In the genomic region with DNA sequence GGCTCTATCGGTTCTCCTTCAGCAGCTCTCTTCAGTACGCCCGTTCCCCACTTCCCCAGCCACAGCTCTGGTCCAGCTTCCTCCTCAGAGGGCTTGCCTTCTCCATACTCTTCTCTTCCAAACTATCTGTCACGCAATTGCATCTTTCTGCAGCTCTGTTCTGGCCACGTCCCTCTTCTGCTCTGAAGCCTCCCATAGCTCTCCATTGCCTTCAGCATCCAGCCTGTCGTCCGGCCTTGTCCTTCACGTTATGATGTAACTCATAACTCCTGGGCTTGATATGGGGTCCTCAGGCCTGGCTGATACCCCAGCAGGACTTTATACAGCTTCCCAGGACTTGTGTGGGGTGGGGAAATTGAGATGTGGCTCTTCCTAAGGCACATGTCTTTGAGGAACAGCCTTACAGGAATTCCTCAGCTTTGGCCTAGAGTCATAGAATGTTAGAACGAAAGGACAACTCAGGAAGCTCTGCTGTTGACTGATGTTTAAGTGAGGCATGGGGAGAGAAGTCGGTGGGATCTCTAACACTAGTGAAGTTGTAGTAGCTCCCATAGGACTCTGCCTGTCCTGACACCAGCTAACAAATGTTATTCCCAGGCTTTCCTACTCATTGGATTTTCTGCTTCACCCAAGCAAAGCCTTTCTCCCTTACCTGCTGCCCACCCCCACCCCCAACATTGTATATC, we compare ENCODE assay signal across 18 cellular contexts. TPM values are rescaled to one million over a fixed set of nuclear protein-coding genes. Genes with fewer than 3 reads are reported as not detected.
DNase-seq lines count a peak whose midpoint lies in the region; ATAC-seq, FAIRE-seq and TF ChIP-seq lines count a peak whose summit lies in the region.
"Had no signal": no experiment of that assay in that cellular context is flagged by ENCODE, and none has a peak within 500 bp of the region (broad histone marks: within the 10 kb centered on the region; RNA-seq: fewer than 3 reads in every experiment).

No MANE protein-coding gene starts in this region.

- no peak for TF ChIP-seq POLR2A in K562 (conservative IDR thresholded peaks at IDR 0.05)
- no peak for TF ChIP-seq POLR2A in uterus (IDR thresholded peaks at IDR 0.05)

- in situ Hi-C loops in K562 (cut with MboI) (loop anchor here (5.0 kb wide), 1 partner anchor 102 kb away; no protein-coding TSS in a partner anchor), HAP-1 (cut with MboI; ENCODE audit: low sequenced_read_pairs) (no loop called here)

- peaks cover 5% of the 10 kb centered on the region for H3K9me1 ChIP-seq in K562 (ENCODE audit: control insufficient read depth, insufficient read depth, low read length)

- H4K20me1 ChIP-seq in K562 (replicated peaks; ENCODE audit: control insufficient read depth, insufficient read depth, low read length), result no peaks in the 10 kb centered on the region; the same call in 1 of the 2 replicates

- H3K27ac ChIP-seq in K562 (ENCODE audit: extremely low read depth, low read depth, low read length), result peak overlapping the region; percentile 79
- no peak overlapping the region for H3K27ac ChIP-seq in uterus
- H3K27ac ChIP-seq: dorsolateral prefrontal cortex, left lung, SJSA1, testis, VCaP had no signal

- no peak for TF ChIP-seq RAD21 in K562 (CRISPR knock-in tag; conservative IDR thresholded peaks at IDR 0.05 in 1 of 2, IDR thresholded peaks at IDR 0.05 in 1 of 2)

- no peak overlapping the region for H3K4me3 Mint-ChIP-seq in activated CD4-positive, alpha-beta T cell treated with anti-CD3 and anti-CD28 coated beads, Interleukin-2, amount 10 ng/mL, durations not matched to agents 7 days and 5 days
- H3K4me3 Mint-ChIP-seq in osteocyte (ENCODE audit: unreplicated experiment), result no peak overlapping the region
- H3K4me3 Mint-ChIP-seq: activated naive CD8-positive, alpha-beta T cell; CD8-positive, alpha-beta T cell; GM23338; T-cell had no signal

- peaks cover 25% of the 10 kb centered on the region for H3K36me3 Mint-ChIP-seq in activated CD4-positive, alpha-beta T cell treated with anti-CD3 and anti-CD28 coated beads, Interleukin-2, amount 10 ng/mL, durations not matched to agents 7 days and 5 days (ENCODE audit: low read depth)
- peaks cover 29% of the 10 kb centered on the region for H3K36me3 Mint-ChIP-seq in osteocyte (ENCODE audit: unreplicated experiment)
- H3K36me3 Mint-ChIP-seq: activated naive CD8-positive, alpha-beta T cell had no signal

- H3K36me3 ChIP-seq in K562 (ENCODE audit: control insufficient read depth, insufficient read depth, low read length) (peaks cover 70% of the 10 kb centered on the region), uterus (no peaks in the 10 kb centered on the region), HAP-1 (replicated peaks) (peaks cover 23% of the 10 kb centered on the region)

- H3K9ac ChIP-seq in K562 (ENCODE audit: insufficient read depth in 1 of 2, low read depth in 2 of 2, low read length in 2 of 2), result peak overlapping the region; percentile 12 to 47; a peak in 3 of 4 replicates

- no TSS peak for BruUV-seq in K562 (replicated peaks; lab: Mats Ljungman, UMichigan)

- H2AFZ ChIP-seq in K562 (ENCODE audit: low read depth, low read length), result no peak overlapping the region
- H2AFZ ChIP-seq: GM23338 had no signal

- ATAC-seq in K562, result peak; percentile 40
- no peak for ATAC-seq in GM18502 (IDR thresholded peaks at IDR 0.05; ENCODE audit: poor library complexity, unreplicated experiment)
- ATAC-seq: CD8-positive, alpha-beta T cell had no signal

- no peaks in the 10 kb centered on the region for H3K27me3 ChIP-seq in K562 (ENCODE audit: control insufficient read depth in 2 of 2, insufficient read depth in 2 of 2, low read length in 2 of 2)
- H3K27me3 ChIP-seq in uterus, result no peaks in the 10 kb centered on the region
- H3K27me3 ChIP-seq in HAP-1 (ENCODE audit: low read depth), result no peaks in the 10 kb centered on the region
- H3K27me3 ChIP-seq: dorsolateral prefrontal cortex, left lung, SJSA1, testis had no signal

- TF ChIP-seq CTCF in K562 (IDR thresholded peaks at IDR 0.05 in 2 of 3, conservative IDR thresholded peaks at IDR 0.05 in 1 of 3; ENCODE audit: insufficient read depth in 2 of 3, low read depth in 1 of 3, low read length in 3 of 3) (no peak), osteocyte (IDR thresholded peaks at IDR 0.05) (no peak), uterus (IDR thresholded peaks at IDR 0.05) (no peak)

- H3K4me2 ChIP-seq in K562 (ENCODE audit: insufficient read depth, low read length), result peak overlapping the region; percentile 27; the same call in 1 of the 2 replicates
- H3K4me2 ChIP-seq: GM23338 had no signal

- H3K9me3 ChIP-seq in K562 (replicated peaks; ENCODE audit: control insufficient read depth, insufficient read depth, low read depth, low read length) (no peaks in the 10 kb centered on the region), uterus (no peaks in the 10 kb centered on the region), HAP-1 (no peaks in the 10 kb centered on the region)
- H3K9me3 ChIP-seq: left lung, SJSA1, testis had no signal

- WGBS in K562 (ENCODE audit: insufficient coverage, low coverage, missing lambda C conversion rate), result 56% methylated on average over 10 of the region's 10 CpGs

- no peak for TF ChIP-seq EP300 in K562 (IDR thresholded peaks at IDR 0.05; ENCODE audit: low read length)

- H3K9me3 Mint-ChIP-seq in activated CD4-positive, alpha-beta T cell treated with anti-CD3 and anti-CD28 coated beads, Interleukin-2, amount 10 ng/mL, durations not matched to agents 7 days and 5 days, result no peaks in the 10 kb centered on the region
- H3K9me3 Mint-ChIP-seq in osteocyte (ENCODE audit: unreplicated experiment), result no peaks in the 10 kb centered on the region
- H3K9me3 Mint-ChIP-seq: CD8-positive, alpha-beta T cell; GM23338; T-cell had no signal

- H3K4me1 ChIP-seq in K562 (replicated peaks in 1 of 2; ENCODE audit: control insufficient read depth in 2 of 2, insufficient read depth in 2 of 2, low read length in 2 of 2), result peaks cover 21 to 41% of the 10 kb centered on the region in 2 experiments
- H3K4me1 ChIP-seq in uterus, result no peaks in the 10 kb centered on the region
- peaks cover 8% of the 10 kb centered on the region for H3K4me1 ChIP-seq in HAP-1
- H3K4me1 ChIP-seq: testis had no signal

- CTCF ChIA-PET in activated CD4-positive, alpha-beta T cell treated with anti-CD3 and anti-CD28 coated beads, Interleukin-2, amount 10 ng/mL, durations not matched to agents 7 days and 5 days (lab: Charles Lee), result interaction anchor here (0.9 to 7.3 kb wide), 17 partner anchors 9 to 548 kb away, joined by 3 to 33 read pairs (median 4); partner anchors contain the start of gene PPIL1
- CTCF ChIA-PET in K562 (lab: Yijun Ruan, JAX; ENCODE audit: low intra/inter-chr PET ratio), result interaction anchor here (0.6 to 2.5 kb wide), 7 partner anchors 104 to 295 kb away, joined by 3 to 36 read pairs (median 5); no protein-coding TSS in a partner anchor

- no peaks in the 10 kb centered on the region for H3K27me3 Mint-ChIP-seq in activated CD4-positive, alpha-beta T cell treated with anti-CD3 and anti-CD28 coated beads, Interleukin-2, amount 10 ng/mL, durations not matched to agents 7 days and 5 days
- no peaks in the 10 kb centered on the region for H3K27me3 Mint-ChIP-seq in osteocyte (ENCODE audit: unreplicated experiment)
- H3K27me3 Mint-ChIP-seq: activated naive CD8-positive, alpha-beta T cell; T-cell had no signal

- H3K4me3 ChIP-seq in K562 (no peak overlapping the region), uterus (no peak overlapping the region), HAP-1 (no peak overlapping the region)
- H3K4me3 ChIP-seq: dorsolateral prefrontal cortex, GM23338, left lung, SJSA1, testis had no signal

- intact Hi-C loops in K562 (cut with micrococcal nuclease), result loop anchor here (1.0 to 2.0 kb wide), 6 partner anchors 12 to 285 kb away; partner anchors contain the start of gene TBC1D22B
- intact Hi-C loops in uterus (cut with DNase I; ENCODE audit: low total_unique reads), result no loop called here

- DNase-seq in activated CD4-positive, alpha-beta T cell treated with anti-CD3 and anti-CD28 coated beads, Interleukin-2, amount 10 ng/mL, durations not matched to agents 7 days and 5 days, result no peak
- DNase-seq in activated CD4-positive, alpha-beta T cell treated with anti-CD3 and anti-CD28 coated beads, Interleukin-2, amount 50 U/mL, for 48 hours, result no peak
- peak; percentile 77 for DNase-seq in MV-4-11 (lab: John Stamatoyannopoulos, UW)
- no peak for DNase-seq in K562 (ENCODE audit: extremely low read depth in 1 of 4, low spot score in 3 of 4)
- no peak for DNase-seq in osteocyte (ENCODE audit: extremely low spot score, unreplicated experiment)
- DNase-seq in uterus, result no peak
- no peak for DNase-seq in HAP-1 (ENCODE audit: low spot score in 2 of 2)

- no peaks in the 10 kb centered on the region for H3K79me2 ChIP-seq in K562 (ENCODE audit: control insufficient read depth, insufficient read depth, low read length)

- POLR2A ChIA-PET in activated CD4-positive, alpha-beta T cell treated with anti-CD3 and anti-CD28 coated beads, Interleukin-2, amount 10 ng/mL, durations not matched to agents 7 days and 5 days (lab: Charles Lee), result no interaction called here
- POLR2A ChIA-PET in K562 (lab: Yijun Ruan, JAX), result interaction anchor here (0.5 to 2.8 kb wide), 14 partner anchors 9 to 429 kb away, joined by 3 to 25 read pairs (median 4); partner anchors contain the start of genes C6orf89, TBC1D22B and TMEM217

- H3K27ac Mint-ChIP-seq in activated CD4-positive, alpha-beta T cell treated with anti-CD3 and anti-CD28 coated beads, Interleukin-2, amount 10 ng/mL, durations not matched to agents 7 days and 5 days, result peak overlapping the region; percentile 10
- H3K27ac Mint-ChIP-seq in osteocyte (ENCODE audit: unreplicated experiment), result peak overlapping the region; percentile 53
- H3K27ac Mint-ChIP-seq: activated naive CD8-positive, alpha-beta T cell; CD8-positive, alpha-beta T cell; GM23338; T-cell had no signal

- no peak for FAIRE-seq in K562 (lab: Jason Lieb, UNC)
- FAIRE-seq: A204.1 had no signal

- peaks cover 17% of the 10 kb centered on the region for H3K4me1 Mint-ChIP-seq in activated CD4-positive, alpha-beta T cell treated with anti-CD3 and anti-CD28 coated beads, Interleukin-2, amount 10 ng/mL, durations not matched to agents 7 days and 5 days
- H3K4me1 Mint-ChIP-seq in osteocyte (ENCODE audit: unreplicated experiment), result peaks cover 3% of the 10 kb centered on the region
- H3K4me1 Mint-ChIP-seq: GM23338 had no signal

RNA-seq across cellular contexts. Expression of gene RNF8, which starts 39.5 kb away (rescaled TPM):
- 10 to 100 TPM; 23.1 to 25.2 TPM for total RNA-seq in activated CD4-positive, alpha-beta T cell treated with anti-CD3 and anti-CD28 coated beads, Interleukin-2, amount 10 ng/mL, durations not matched to agents 7 days and 5 days
- total RNA-seq in K562 (2011; cell fraction: chromatin; rRNA removed; ENCODE audit: low replicate concordance), result 19.2 and 43.1 TPM in 2 replicates
- 12.0 and 14.1 TPM in 2 replicates for total RNA-seq in K562 (2011; cell fraction: nucleolus; rRNA removed)
- 25.6 and 32.9 TPM in 2 replicates for total RNA-seq in K562 (2011; cell fraction: nucleoplasm; rRNA removed)
- total RNA-seq in K562 (2014; rRNA removed) (37.3 and 37.5 TPM in 2 replicates), K562 (2014; rRNA removed; fragmentation: Illumina TruSeq; extraction: Trizol) (42.8 and 50.8 TPM in 2 replicates), K562 (2015; rRNA removed; fragmentation: Illumina TruSeq; extraction: Trizol) (38.6 and 45.5 TPM in 2 replicates), K562 (2021) (28.5 and 30.0 TPM in 2 replicates), osteocyte (18.2 and 18.3 TPM in 2 replicates), uterus (10 to 100 TPM in 3 of 4 donors, 1 to 10 TPM in 1; 5.9 to 42.6 (median 19.1) TPM)
- polyA plus RNA-seq in K562 (2011; rRNA removed) (28.5 and 35.1 TPM in 2 replicates), K562 (2014; fragmentation: Illumina TruSeq; extraction: Trizol) (42.1 and 47.0 TPM in 2 replicates), K562 (2014; fragmentation: Nextera tagmentation; extraction: Ambion mirVana) (10 to 100 TPM; 10.6 to 13.0 TPM), K562 (2014; rRNA removed) (36.6 and 40.6 TPM in 2 replicates)
- polyA plus RNA-seq in K562 (2011; cell fraction: cytosol; rRNA removed), result 10.9 and 16.7 TPM in 2 replicates
- 18.9 and 21.9 TPM in 2 replicates for polyA plus RNA-seq in K562 (2011; cell fraction: nucleus; rRNA removed)
- 19.3 and 25.3 TPM in 2 replicates for polyA plus RNA-seq in K562 (2012)
- 24.9 and 30.1 TPM in 2 replicates for polyA minus RNA-seq in K562 (2011; rRNA and poly(A)+ RNA removed)
- polyA minus RNA-seq in K562 (2011; cell fraction: cytosol; rRNA and poly(A)+ RNA removed), result 9.1 and 14.6 TPM in 2 replicates
- polyA minus RNA-seq in K562 (2011; cell fraction: nucleus; rRNA and poly(A)+ RNA removed), result 14.9 and 28.0 TPM in 2 replicates

RNA-seq across cellular contexts. Expression of gene TMEM217, which starts 56.3 kb away (rescaled TPM):
- total RNA-seq in activated CD4-positive, alpha-beta T cell treated with anti-CD3 and anti-CD28 coated beads, Interleukin-2, amount 10 ng/mL, durations not matched to agents 7 days and 5 days, result 1 to 10 TPM in 1 of 2 experiments, under 1 TPM in 1; 0.92 to 1.3 TPM
- 9.2 and 9.3 TPM in 2 replicates for total RNA-seq in K562 (2011; cell fraction: chromatin; rRNA removed; ENCODE audit: low replicate concordance)
- 6.8 and 8.0 TPM in 2 replicates for total RNA-seq in K562 (2011; cell fraction: nucleolus; rRNA removed)
- total RNA-seq in K562 (2011; cell fraction: nucleoplasm; rRNA removed), result 6.2 and 9.8 TPM in 2 replicates
- total RNA-seq in K562 (2014; rRNA removed) (1.3 and 1.5 TPM in 2 replicates), K562 (2014; rRNA removed; fragmentation: Illumina TruSeq; extraction: Trizol) (1.6 and 2.4 TPM in 2 replicates), K562 (2015; rRNA removed; fragmentation: Illumina TruSeq; extraction: Trizol) (3.3 and 4.0 TPM in 2 replicates), K562 (2021) (1.9 and 2.0 TPM in 2 replicates), osteocyte (3.5 and 5.0 TPM in 2 replicates), uterus (1 to 10 TPM in 1 of 4 donors, under 1 TPM in 1, not detected in 2; 0.21 to 1.6 TPM)
- polyA plus RNA-seq in K562 (2011; rRNA removed) (5.0 and 8.0 TPM in 2 replicates), K562 (2014; fragmentation: Illumina TruSeq; extraction: Trizol) (1.9 and 2.3 TPM in 2 replicates), K562 (2014; fragmentation: Nextera tagmentation; extraction: Ambion mirVana) (1 to 10 TPM; 1.8 to 1.9 TPM), K562 (2014; rRNA removed) (2.8 and 3.5 TPM in 2 replicates)
- polyA plus RNA-seq in K562 (2011; cell fraction: cytosol; rRNA removed), result 3.3 and 5.8 TPM in 2 replicates
- 3.6 and 5.0 TPM in 2 replicates for polyA plus RNA-seq in K562 (2011; cell fraction: nucleus; rRNA removed)
- polyA plus RNA-seq in K562 (2012), result 3.2 and 3.5 TPM in 2 replicates
- polyA minus RNA-seq in K562 (2011; rRNA and poly(A)+ RNA removed), result 3.4 and 4.8 TPM in 2 replicates
- 1.5 and 3.3 TPM in 2 replicates for polyA minus RNA-seq in K562 (2011; cell fraction: cytosol; rRNA and poly(A)+ RNA removed)
- 2.0 and 2.4 TPM in 2 replicates for polyA minus RNA-seq in K562 (2011; cell fraction: nucleus; rRNA and poly(A)+ RNA removed)
- total RNA-seq: GM23338 had no signal

RNA-seq across cellular contexts. Expression of gene TBC1D22B, which starts 56.7 kb away (rescaled TPM):
- 10 to 100 TPM; 15.3 to 16.6 TPM for total RNA-seq in activated CD4-positive, alpha-beta T cell treated with anti-CD3 and anti-CD28 coated beads, Interleukin-2, amount 10 ng/mL, durations not matched to agents 7 days and 5 days
- 32.9 and 35.9 TPM in 2 replicates for total RNA-seq in K562 (2011; cell fraction: chromatin; rRNA removed; ENCODE audit: low replicate concordance)
- total RNA-seq in K562 (2011; cell fraction: nucleolus; rRNA removed), result 16.1 and 18.0 TPM in 2 replicates
- 22.4 and 25.4 TPM in 2 replicates for total RNA-seq in K562 (2011; cell fraction: nucleoplasm; rRNA removed)
- 10.9 and 13.0 TPM in 2 replicates for total RNA-seq in K562 (2014; rRNA removed)
- total RNA-seq in K562 (2014; rRNA removed; fragmentation: Illumina TruSeq; extraction: Trizol), result 13.5 and 13.9 TPM in 2 replicates
- total RNA-seq in K562 (2015; rRNA removed; fragmentation: Illumina TruSeq; extraction: Trizol), result 12.3 and 13.1 TPM in 2 replicates
- 16.1 and 17.2 TPM in 2 replicates for total RNA-seq in K562 (2021)
- 14.0 and 15.3 TPM in 2 replicates for polyA plus RNA-seq in K562 (2011; rRNA removed)
- polyA plus RNA-seq in K562 (2011; cell fraction: cytosol; rRNA removed), result 11.5 and 14.7 TPM in 2 replicates
- 22.4 and 24.0 TPM in 2 replicates for polyA plus RNA-seq in K562 (2011; cell fraction: nucleus; rRNA removed)
- polyA plus RNA-seq in K562 (2012), result 12.9 and 19.1 TPM in 2 replicates
- polyA plus RNA-seq in K562 (2014; fragmentation: Illumina TruSeq; extraction: Trizol), result 21.7 and 24.2 TPM in 2 replicates
- 1 to 10 TPM; 4.8 to 6.4 TPM for polyA plus RNA-seq in K562 (2014; fragmentation: Nextera tagmentation; extraction: Ambion mirVana)
- 14.0 and 14.5 TPM in 2 replicates for polyA plus RNA-seq in K562 (2014; rRNA removed)
- polyA minus RNA-seq in K562 (2011; rRNA and poly(A)+ RNA removed), result 10.0 and 11.0 TPM in 2 replicates
- 6.8 and 8.6 TPM in 2 replicates for polyA minus RNA-seq in K562 (2011; cell fraction: cytosol; rRNA and poly(A)+ RNA removed)
- 11.8 and 14.1 TPM in 2 replicates for polyA minus RNA-seq in K562 (2011; cell fraction: nucleus; rRNA and poly(A)+ RNA removed)
- 13.5 and 13.8 TPM in 2 replicates for total RNA-seq in osteocyte
- total RNA-seq in uterus, result 10 to 100 TPM in 1 of 4 donors, 1 to 10 TPM in 3; 4.1 to 15.4 (median 7.5) TPM
